7 cellular contexts compared by ENCODE assay signal in the genomic region with DNA sequence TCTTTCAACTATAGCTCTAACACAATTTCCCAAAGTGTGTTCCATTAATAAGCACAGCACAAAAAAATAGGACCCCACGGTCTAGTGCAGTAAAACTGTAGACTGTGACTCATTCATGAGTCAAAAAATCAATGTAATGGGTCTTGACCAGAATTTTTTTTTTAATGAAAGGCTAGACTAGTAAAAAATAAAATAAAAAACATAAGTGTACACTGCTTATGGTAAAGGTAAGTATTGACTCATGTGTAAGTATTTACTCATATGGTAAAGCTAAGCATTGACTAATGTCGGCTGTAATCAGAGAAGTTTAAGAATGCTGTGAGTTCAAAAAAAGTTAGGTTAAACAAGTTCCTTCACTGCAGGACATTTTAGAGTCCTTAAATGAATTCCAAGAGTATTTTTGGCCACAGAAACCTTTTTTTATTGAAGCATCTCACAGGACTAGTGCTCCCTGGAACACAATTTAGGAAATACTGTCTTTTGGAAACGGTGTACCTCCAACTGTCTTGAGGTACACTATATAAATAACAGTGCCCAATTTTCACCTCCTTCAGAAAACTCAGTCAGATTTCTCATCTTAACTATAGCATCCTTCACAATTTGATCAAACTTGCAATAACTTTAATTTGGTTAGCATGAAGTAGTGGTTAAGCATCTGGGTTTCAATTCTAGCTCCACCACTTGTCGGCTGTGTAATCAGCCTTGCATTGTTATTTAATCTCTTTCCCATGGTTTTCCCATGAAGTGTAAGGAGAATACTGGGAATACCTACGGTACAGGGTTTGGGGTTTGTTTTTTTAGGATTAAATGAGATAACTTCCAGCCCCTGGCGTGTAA.
DNase-seq lines count a peak whose midpoint lies in the region; ATAC-seq and TF ChIP-seq lines count a peak whose summit lies in the region.

No MANE protein-coding gene starts in this region.

- no peak for TF ChIP-seq POLR2A in GM18505 (IDR thresholded peaks at IDR 0.05; ENCODE audit: borderline replicate concordance, extremely low read depth, insufficient read depth, insufficient read length)

- H3K9me3 ChIP-seq in stomach smooth muscle (ENCODE audit: control insufficient read depth in 2 of 2, low read length in 2 of 2), result no peaks in the 10 kb centered on the region

- ATAC-seq in GM19463 (IDR thresholded peaks at IDR 0.05; ENCODE audit: unreplicated experiment), result peak; percentile 17
- ATAC-seq in HG03460 (IDR thresholded peaks at IDR 0.05; ENCODE audit: unreplicated experiment), result peak; percentile 35
- ATAC-seq in GM18505 (IDR thresholded peaks at IDR 0.05; ENCODE audit: unreplicated experiment), result no peak

- H3K4me3 ChIP-seq in epithelial cell of esophagus (ENCODE audit: low read length) (no peak overlapping the region), stomach smooth muscle (ENCODE audit: low read length in 2 of 2) (peak overlapping the region; percentile 2 to 56)

- DNase-seq in epithelial cell of esophagus (ENCODE audit: low read depth) (peak; percentile 41), NCI-H2196 (lab: John Stamatoyannopoulos, UW; ENCODE audit: unreplicated experiment) (no peak), NCI-H1930 (lab: John Stamatoyannopoulos, UW) (no peak)

- TF ChIP-seq CTCF in epithelial cell of esophagus (IDR thresholded peaks at IDR 0.05; ENCODE audit: insufficient read depth, low read depth, low read length, missing control alignments), result no peak

- no peaks in the 10 kb centered on the region for H3K27me3 ChIP-seq in stomach smooth muscle (ENCODE audit: control insufficient read depth in 1 of 2, insufficient read depth in 2 of 2, low read length in 2 of 2)

- no peak overlapping the region for H3K9ac ChIP-seq in stomach smooth muscle (ENCODE audit: low read length in 2 of 2)

- H3K36me3 ChIP-seq in stomach smooth muscle (ENCODE audit: control insufficient read depth in 2 of 2, insufficient read depth in 2 of 2, low read length in 2 of 2), result no peaks in the 10 kb centered on the region

- no peaks in the 10 kb centered on the region for H3K4me1 ChIP-seq in stomach smooth muscle (ENCODE audit: control insufficient read depth, insufficient read depth, low read length)

- H3K27ac ChIP-seq in stomach smooth muscle (ENCODE audit: low read length), result no peak overlapping the region
